Comparison of ENCODE assay signal across 21 cellular contexts in genomic region chr17:29345066-29345465, GRCh38. TPM values are rescaled to one million over a fixed set of nuclear protein-coding genes. Genes with fewer than 3 reads are reported as not detected.
DNase-seq lines count a peak whose midpoint lies in the region; ATAC-seq and TF ChIP-seq lines count a peak whose summit lies in the region.
"Had no signal": no experiment of that assay in that cellular context is flagged by ENCODE, and none has a peak within 500 bp of the region (broad histone marks: within the 10 kb centered on the region; RNA-seq: fewer than 3 reads in every experiment).

No MANE protein-coding gene starts in this region.

- no peaks in the 10 kb centered on the region for H3K9me3 ChIP-seq in Caco-2
- H3K9me3 ChIP-seq in HEK293 (ENCODE audit: control insufficient read depth, insufficient read depth, low read depth, low read length): no peaks in the 10 kb centered on the region
- H3K9me3 ChIP-seq: A549; BE2C; BLaER1 treated with 17β-estradiol and CSF1 and Interleukin-3, amounts not matched to agents 10 nM and 100 nM; HAP-1 had no signal

- ATAC-seq in Right ventricle myocardium superior (ENCODE audit: poor library complexity): no peak

- POLR2A ChIA-PET in Caco-2 (lab: Charles Lee): interaction anchor here (0.5 to 1.7 kb wide), 2 partner anchors 38 to 51 kb away, joined by 14 to 32 read pairs; partner anchors contain the start of gene NUFIP2
- POLR2A ChIA-PET in HEK293 (lab: Yijun Ruan, JAX): interaction anchor here (0.5 to 1.8 kb wide), 2 partner anchors 14 to 51 kb away, joined by 3 to 9 read pairs; partner anchors contain the start of gene NUFIP2

- H3K36me3 Mint-ChIP-seq in Caco-2 (ENCODE audit: insufficient read depth, unreplicated experiment): no peaks in the 10 kb centered on the region
- H3K36me3 Mint-ChIP-seq in mesothelial cell of epicardium: no peaks in the 10 kb centered on the region
- H3K36me3 Mint-ChIP-seq in activated T-helper 2 cell treated with anti-CD3 and anti-CD28 coated beads, Interferon-gamma antibody, Interleukin-2, Interleukin-4, amounts not matched to agents 10 μg/mL and 5 μg/mL and 100 μg/mL, durations not matched to agents 14 hours and 24 hours and 36 hours (ENCODE audit: low read depth): no peaks in the 10 kb centered on the region
- H3K36me3 Mint-ChIP-seq: CD14-positive monocyte; CD8-positive, alpha-beta memory T cell had no signal

- H3K4me1 Mint-ChIP-seq in Caco-2 (ENCODE audit: low read depth, unreplicated experiment) (peaks cover 37% of the 10 kb centered on the region), mesothelial cell of epicardium (peaks cover 37% of the 10 kb centered on the region)
- no peaks in the 10 kb centered on the region for H3K4me1 Mint-ChIP-seq in activated T-helper 2 cell treated with anti-CD3 and anti-CD28 coated beads, Interferon-gamma antibody, Interleukin-2, Interleukin-4, amounts not matched to agents 10 μg/mL and 5 μg/mL and 100 μg/mL, durations not matched to agents 14 hours and 24 hours and 36 hours (ENCODE audit: low read depth)
- H3K4me1 Mint-ChIP-seq: CD8-positive, alpha-beta memory T cell had no signal

- H3K27ac ChIP-seq in HEK293 (ENCODE audit: extremely low read depth, low read depth, low read length): no peak overlapping the region
- H3K27ac ChIP-seq: A549; BLaER1 treated with 17β-estradiol and CSF1 and Interleukin-3, amounts not matched to agents 10 nM and 100 nM had no signal

- TF ChIP-seq CTCF in Caco-2 (IDR thresholded peaks at IDR 0.05; ENCODE audit: insufficient read depth in 1 of 2, low read depth in 1 of 2, low read length in 1 of 2, severe bottlenecking in 1 of 2, unreplicated experiment in 1 of 2) (no peak), HEK293 (tag by site-specific recombination; IDR thresholded peaks at IDR 0.05) (no peak), mesothelial cell of epicardium (IDR thresholded peaks at IDR 0.05; ENCODE audit: unreplicated experiment) (no peak)

- intact Hi-C loops in Caco-2 (cut with micrococcal nuclease; ENCODE audit: unreplicated experiment): loop anchor here (2.0 kb wide), 1 partner anchor 50 kb away; the partner anchor contains the start of gene NUFIP2
- intact Hi-C loops in Right ventricle myocardium superior (cut with DNase I): no loop called here
- intact Hi-C loops in activated T-helper 2 cell treated with anti-CD3 and anti-CD28 coated beads, Interferon-gamma antibody, Interleukin-2, Interleukin-4, amounts not matched to agents 10 μg/mL and 5 μg/mL and 100 μg/mL, durations not matched to agents 14 hours and 24 hours and 36 hours (cut with micrococcal nuclease): no loop called here

- H3K27me3 Mint-ChIP-seq in Caco-2 (ENCODE audit: insufficient read depth, unreplicated experiment): no peaks in the 10 kb centered on the region
- no peaks in the 10 kb centered on the region for H3K27me3 Mint-ChIP-seq in mesothelial cell of epicardium (ENCODE audit: low read depth)
- H3K27me3 Mint-ChIP-seq in activated T-helper 2 cell treated with anti-CD3 and anti-CD28 coated beads, Interferon-gamma antibody, Interleukin-2, Interleukin-4, amounts not matched to agents 10 μg/mL and 5 μg/mL and 100 μg/mL, durations not matched to agents 14 hours and 24 hours and 36 hours (ENCODE audit: low read depth): peaks cover 19% of the 10 kb centered on the region
- H3K27me3 Mint-ChIP-seq: CD4-positive, alpha-beta T cell had no signal

- DNase-seq in Caco-2: no peak
- no peak for DNase-seq in mesothelial cell of epicardium (ENCODE audit: low spot score in 2 of 2, unreplicated experiment in 2 of 2)
- no peak for DNase-seq in Right ventricle myocardium superior
- DNase-seq in activated T-helper 2 cell treated with anti-CD3 and anti-CD28 coated beads, Interferon-gamma antibody, Interleukin-2, Interleukin-4, amounts not matched to agents 10 μg/mL and 5 μg/mL and 100 μg/mL, durations not matched to agents 14 hours and 24 hours and 36 hours (ENCODE audit: low spot score): no peak
- no peak for DNase-seq in anterior cingulate cortex (lab: John Stamatoyannopoulos, UW)
- DNase-seq: 8988T; ACHN; AML-193; BE2C; Calu3; CD4-positive, alpha-beta T cell; CD8-positive, alpha-beta memory T cell; DMS53; DMS79 treated with DMSO at 0.1 percent for 48 hours; GF-D8; GOT3 had no signal

- BruUV-seq in Caco-2 (replicated peaks; lab: Mats Ljungman, UMichigan): no TSS peak

- H3K9me3 Mint-ChIP-seq in Caco-2 (ENCODE audit: unreplicated experiment) (no peaks in the 10 kb centered on the region), mesothelial cell of epicardium (no peaks in the 10 kb centered on the region)
- no peaks in the 10 kb centered on the region for H3K9me3 Mint-ChIP-seq in activated T-helper 2 cell treated with anti-CD3 and anti-CD28 coated beads, Interferon-gamma antibody, Interleukin-2, Interleukin-4, amounts not matched to agents 10 μg/mL and 5 μg/mL and 100 μg/mL, durations not matched to agents 14 hours and 24 hours and 36 hours
- H3K9me3 Mint-ChIP-seq: CD4-positive, alpha-beta T cell; CD8-positive, alpha-beta memory T cell had no signal

- no peak overlapping the region for H3K4me3 ChIP-seq in Caco-2 (ENCODE audit: low read depth, low read length)
- no peak overlapping the region for H3K4me3 ChIP-seq in HEK293 (ENCODE audit: low read depth, low read length)
- H3K4me3 ChIP-seq: A549; BLaER1 treated with 17β-estradiol and CSF1 and Interleukin-3, amounts not matched to agents 10 nM and 100 nM; HAP-1 had no signal

- no peaks in the 10 kb centered on the region for H3K36me3 ChIP-seq in Caco-2 (ENCODE audit: control insufficient read depth, insufficient read depth, low read length)
- H3K36me3 ChIP-seq in HEK293 (ENCODE audit: control insufficient read depth in 2 of 2, insufficient read depth in 1 of 2, low read length in 2 of 2): no peaks in the 10 kb centered on the region; a peak in 1 of 3 replicates
- H3K36me3 ChIP-seq: BE2C; BLaER1 treated with 17β-estradiol and CSF1 and Interleukin-3, amounts not matched to agents 10 nM and 100 nM; HAP-1 had no signal

- H3K4me1 ChIP-seq in Caco-2: peaks cover 32% of the 10 kb centered on the region
- no peaks in the 10 kb centered on the region for H3K4me1 ChIP-seq in HEK293 (ENCODE audit: control insufficient read depth, insufficient read depth, low read length)
- H3K4me1 ChIP-seq: A549, BE2C, HAP-1 had no signal

- H3K4me3 Mint-ChIP-seq in Caco-2 (ENCODE audit: unreplicated experiment) (no peak overlapping the region), mesothelial cell of epicardium (no peak overlapping the region)
- H3K4me3 Mint-ChIP-seq in activated T-helper 2 cell treated with anti-CD3 and anti-CD28 coated beads, Interferon-gamma antibody, Interleukin-2, Interleukin-4, amounts not matched to agents 10 μg/mL and 5 μg/mL and 100 μg/mL, durations not matched to agents 14 hours and 24 hours and 36 hours (ENCODE audit: low read depth): no peak overlapping the region
- H3K4me3 Mint-ChIP-seq: CD14-positive monocyte; CD4-positive, alpha-beta T cell; CD8-positive, alpha-beta memory T cell had no signal

- H3K27me3 ChIP-seq in Caco-2 (replicated peaks; ENCODE audit: control insufficient read depth, insufficient read depth, low read length): no peaks in the 10 kb centered on the region
- H3K27me3 ChIP-seq: BE2C; BLaER1 treated with 17β-estradiol and CSF1 and Interleukin-3, amounts not matched to agents 10 nM and 100 nM had no signal

- CTCF ChIA-PET in Caco-2 (lab: Charles Lee) (interaction anchor here (0.6 to 1.5 kb wide), 6 partner anchors 25 to 196 kb away, joined by 3 to 12 read pairs (median 4); partner anchors contain the start of gene NUFIP2), HEK293 (lab: Yijun Ruan, JAX) (interaction anchor here (0.6 to 3.9 kb wide), 5 partner anchors 17 to 228 kb away, joined by 4 to 20 read pairs (median 4); no protein-coding TSS in a partner anchor)

- peak overlapping the region; percentile 71 for H3K27ac Mint-ChIP-seq in Caco-2 (ENCODE audit: unreplicated experiment)
- peak overlapping the region; percentile 52 for H3K27ac Mint-ChIP-seq in mesothelial cell of epicardium
- no peak overlapping the region for H3K27ac Mint-ChIP-seq in activated T-helper 2 cell treated with anti-CD3 and anti-CD28 coated beads, Interferon-gamma antibody, Interleukin-2, Interleukin-4, amounts not matched to agents 10 μg/mL and 5 μg/mL and 100 μg/mL, durations not matched to agents 14 hours and 24 hours and 36 hours
- H3K27ac Mint-ChIP-seq: CD14-positive monocyte; CD4-positive, alpha-beta T cell; CD8-positive, alpha-beta memory T cell had no signal

TF ChIP-seq in HEK293, 187 proteins besides CTCF, POLR2A, EP300 and RAD21 (continues in another document):
- peak; percentile 45; the same call in 1 of the 2 replicates for TF ChIP-seq ATF2 (tag by site-specific recombination; IDR thresholded peaks at IDR 0.05; ENCODE audit: low read depth)

RNA-seq across cellular contexts. Expression of gene TAOK1, which starts 45.1 kb away (rescaled TPM):
- total RNA-seq in Caco-2 (2022): 87.7 and 93.1 TPM in 2 replicates
- 84.7 to 92.1 TPM (median 86.7 TPM) in 3 replicates for total RNA-seq in mesothelial cell of epicardium
- 48.6 TPM for total RNA-seq in Right ventricle myocardium superior
- total RNA-seq in activated T-helper 2 cell treated with anti-CD3 and anti-CD28 coated beads, Interferon-gamma antibody, Interleukin-2, Interleukin-4, amounts not matched to agents 10 μg/mL and 5 μg/mL and 100 μg/mL, durations not matched to agents 14 hours and 24 hours and 36 hours: 41.9 and 47.9 TPM in 2 replicates

RNA-seq across cellular contexts. Expression of gene NUFIP2, which starts 51.1 kb away (rescaled TPM):
- total RNA-seq in Caco-2 (2022): 105 and 114 TPM in 2 replicates
- total RNA-seq in mesothelial cell of epicardium: 59.8 to 72.7 TPM (median 62.3 TPM) in 3 replicates
- 38.4 TPM for total RNA-seq in Right ventricle myocardium superior
- total RNA-seq in activated T-helper 2 cell treated with anti-CD3 and anti-CD28 coated beads, Interferon-gamma antibody, Interleukin-2, Interleukin-4, amounts not matched to agents 10 μg/mL and 5 μg/mL and 100 μg/mL, durations not matched to agents 14 hours and 24 hours and 36 hours: 83.3 and 85.7 TPM in 2 replicates
